ENCODE assay signal across 8 cellular contexts in the genomic region with DNA sequence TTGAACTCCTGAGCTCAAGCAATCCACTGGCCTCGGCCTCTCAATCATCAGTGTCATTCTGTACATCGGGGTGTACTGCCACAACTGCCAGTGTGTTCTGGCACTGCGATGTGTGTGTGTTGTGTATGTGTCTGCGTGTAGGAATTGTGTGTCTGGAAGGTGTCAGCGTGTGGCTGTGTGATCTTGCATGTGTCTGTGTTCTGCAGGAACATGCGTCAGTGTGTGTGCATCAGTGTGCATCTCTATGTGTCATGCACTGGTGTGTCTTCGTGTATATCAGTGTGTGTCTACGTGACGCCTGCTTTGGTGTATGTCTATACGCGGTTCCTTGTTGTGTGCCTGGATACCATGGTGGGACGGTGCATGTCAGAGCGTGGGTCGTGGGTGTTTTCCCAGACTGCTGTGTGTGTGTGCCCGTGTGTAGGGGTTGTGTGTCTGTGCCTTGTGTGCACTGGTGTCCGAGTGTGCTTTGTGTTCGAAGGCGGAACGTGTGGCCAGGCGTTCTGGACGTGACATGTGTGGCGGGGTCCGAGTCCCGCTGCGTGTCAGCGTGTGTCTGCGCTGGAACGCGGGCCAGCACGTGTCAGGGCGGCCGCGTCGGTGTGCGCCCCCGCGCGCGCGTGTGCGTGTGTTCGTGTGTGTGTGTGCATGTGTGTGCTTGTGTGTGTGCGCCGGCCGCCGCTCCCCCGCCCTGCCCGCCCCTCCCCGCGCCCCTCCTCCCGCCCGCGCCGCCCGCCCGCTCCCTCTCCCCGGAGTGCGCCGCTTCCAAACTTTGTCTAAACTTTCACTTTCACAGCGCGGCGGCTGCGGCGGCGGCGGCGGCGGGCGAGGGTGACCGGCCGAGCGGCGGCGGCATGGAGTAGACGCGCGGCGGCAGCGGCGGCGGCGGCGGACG. TPM values are rescaled to one million over a fixed set of nuclear protein-coding genes. Genes with fewer than 3 reads are reported as not detected.
DNase-seq lines count a peak whose midpoint lies in the region; ATAC-seq and TF ChIP-seq lines count a peak whose summit lies in the region.

Gene NFIX, plus strand, starts transcription at position 775 of the 895 bp plus-strand sequence. CDS start 363 bp downstream, outside the sequence.

- H3K4me2 ChIP-seq in fibroblast of lung (ENCODE audit: extremely low read depth, insufficient read depth, low read length): peak within 1 kb of the TSS; percentile 96

- H3K27me3 Mint-ChIP-seq in activated T-helper 2 cell treated with anti-CD3 and anti-CD28 coated beads, Interferon-gamma antibody, Interleukin-2, Interleukin-4, amounts not matched to agents 10 μg/mL and 5 μg/mL and 100 μg/mL, durations not matched to agents 14 hours and 24 hours and 36 hours (ENCODE audit: low read depth): peaks cover 34% of the 10 kb centered on the region
- peaks cover 16 to 43% of the 10 kb centered on the region in 2 donors for H3K27me3 Mint-ChIP-seq in natural killer cell (ENCODE audit: low read depth in 2 of 2)

- H3K27ac Mint-ChIP-seq in activated T-helper 2 cell treated with anti-CD3 and anti-CD28 coated beads, Interferon-gamma antibody, Interleukin-2, Interleukin-4, amounts not matched to agents 10 μg/mL and 5 μg/mL and 100 μg/mL, durations not matched to agents 14 hours and 24 hours and 36 hours: no peak within 1 kb of the TSS
- H3K27ac Mint-ChIP-seq in natural killer cell: peak within 1 kb of the TSS; percentile 60 to 85

- H3K9ac ChIP-seq in fibroblast of lung (ENCODE audit: insufficient read depth, low read length): peak within 1 kb of the TSS; percentile 89

- no peaks in the 10 kb centered on the region for H3K9me3 ChIP-seq in fibroblast of lung (ENCODE audit: control insufficient read depth, insufficient read depth, low read depth, low read length)

- peak within 1 kb of the TSS; percentile 85 for H2AFZ ChIP-seq in fibroblast of lung (ENCODE audit: low read length)

- H3K27me3 ChIP-seq in fibroblast of lung (ENCODE audit: control insufficient read depth, insufficient read depth, low read length): no peaks in the 10 kb centered on the region

- H4K20me1 ChIP-seq in fibroblast of lung (ENCODE audit: control insufficient read depth, extremely low read depth, insufficient read depth, low read length): no peaks in the 10 kb centered on the region

- H3K36me3 Mint-ChIP-seq in activated T-helper 2 cell treated with anti-CD3 and anti-CD28 coated beads, Interferon-gamma antibody, Interleukin-2, Interleukin-4, amounts not matched to agents 10 μg/mL and 5 μg/mL and 100 μg/mL, durations not matched to agents 14 hours and 24 hours and 36 hours (ENCODE audit: low read depth): no peaks in the 10 kb centered on the region
- no peaks in the 10 kb centered on the region for H3K36me3 Mint-ChIP-seq in natural killer cell

- H3K9me3 Mint-ChIP-seq in activated T-helper 2 cell treated with anti-CD3 and anti-CD28 coated beads, Interferon-gamma antibody, Interleukin-2, Interleukin-4, amounts not matched to agents 10 μg/mL and 5 μg/mL and 100 μg/mL, durations not matched to agents 14 hours and 24 hours and 36 hours: no peaks in the 10 kb centered on the region
- H3K9me3 Mint-ChIP-seq in natural killer cell: no peaks in the 10 kb centered on the region

- peaks cover 5% of the 10 kb centered on the region for H3K4me1 Mint-ChIP-seq in activated T-helper 2 cell treated with anti-CD3 and anti-CD28 coated beads, Interferon-gamma antibody, Interleukin-2, Interleukin-4, amounts not matched to agents 10 μg/mL and 5 μg/mL and 100 μg/mL, durations not matched to agents 14 hours and 24 hours and 36 hours (ENCODE audit: low read depth)
- H3K4me1 Mint-ChIP-seq in natural killer cell: peaks cover 6 to 11% of the 10 kb centered on the region in 2 donors

- H3K36me3 ChIP-seq in fibroblast of lung (ENCODE audit: control insufficient read depth, insufficient read depth, low read length): peaks cover 10% of the 10 kb centered on the region

- peaks cover 41% of the 10 kb centered on the region for H3K79me2 ChIP-seq in fibroblast of lung (ENCODE audit: control insufficient read depth, insufficient read depth, low read length)

- TF ChIP-seq CTCF in GM12875 (IDR thresholded peaks at IDR 0.05; ENCODE audit: borderline replicate concordance, insufficient read depth, low read depth, low read length) (no peak), fibroblast of lung (conservative IDR thresholded peaks at IDR 0.05 in 1 of 2, IDR thresholded peaks at IDR 0.05 in 1 of 2; ENCODE audit: low read depth in 1 of 2, low read length in 2 of 2) (no peak), natural killer cell (IDR thresholded peaks at IDR 0.05) (no peak)

- peaks cover 3% of the 10 kb centered on the region for H3K4me1 ChIP-seq in fibroblast of lung (ENCODE audit: control insufficient read depth, extremely low read depth, insufficient read depth, low read length)

- ATAC-seq in natural killer cell (peak; percentile 46 to 67 (median 59)), GM21367 (IDR thresholded peaks at IDR 0.05; ENCODE audit: unreplicated experiment) (no peak), HG02884 (IDR thresholded peaks at IDR 0.05; ENCODE audit: unreplicated experiment) (no peak)

- H3K4me3 ChIP-seq in GM12875 (ENCODE audit: low read depth, low read length): peak within 1 kb of the TSS; percentile 36
- peak within 1 kb of the TSS; percentile 53 to 95 (median 76) for H3K4me3 ChIP-seq in fibroblast of lung (replicated peaks in 1 of 4; ENCODE audit: control extremely low read depth in 1 of 4, insufficient read depth in 1 of 4, low read depth in 3 of 4, low read length in 4 of 4)

- peak; percentile 60 for DNase-seq in OCI-M1 (lab: John Stamatoyannopoulos, UW)
- DNase-seq in activated T-helper 2 cell treated with anti-CD3 and anti-CD28 coated beads, Interferon-gamma antibody, Interleukin-2, Interleukin-4, amounts not matched to agents 10 μg/mL and 5 μg/mL and 100 μg/mL, durations not matched to agents 14 hours and 24 hours and 36 hours (ENCODE audit: low spot score): peak; percentile 57
- DNase-seq in fibroblast of lung (ENCODE audit: low read depth in 2 of 2): peak; percentile 59 to 60
- DNase-seq in natural killer cell: peak; percentile 60

- intact Hi-C loops in activated T-helper 2 cell treated with anti-CD3 and anti-CD28 coated beads, Interferon-gamma antibody, Interleukin-2, Interleukin-4, amounts not matched to agents 10 μg/mL and 5 μg/mL and 100 μg/mL, durations not matched to agents 14 hours and 24 hours and 36 hours (cut with micrococcal nuclease): no loop called here
- intact Hi-C loops in natural killer cell (cut with micrococcal nuclease): no loop called here

- H3K4me3 Mint-ChIP-seq in activated T-helper 2 cell treated with anti-CD3 and anti-CD28 coated beads, Interferon-gamma antibody, Interleukin-2, Interleukin-4, amounts not matched to agents 10 μg/mL and 5 μg/mL and 100 μg/mL, durations not matched to agents 14 hours and 24 hours and 36 hours (ENCODE audit: low read depth): peak within 1 kb of the TSS; percentile 80
- peak within 1 kb of the TSS; percentile 91 for H3K4me3 Mint-ChIP-seq in natural killer cell

- peak within 1 kb of the TSS; percentile 90 for H3K27ac ChIP-seq in fibroblast of lung (ENCODE audit: insufficient read depth, low read length)
- peak within 1 kb of the TSS; percentile 91 for H3K27ac ChIP-seq in temporal lobe (ENCODE audit: low read depth, low read length)

RNA-seq across cellular contexts. Expression of gene NFIX, which starts in this region (rescaled TPM):
- total RNA-seq in activated T-helper 2 cell treated with anti-CD3 and anti-CD28 coated beads, Interferon-gamma antibody, Interleukin-2, Interleukin-4, amounts not matched to agents 10 μg/mL and 5 μg/mL and 100 μg/mL, durations not matched to agents 14 hours and 24 hours and 36 hours: 2.7 and 3.0 TPM in 2 replicates
- total RNA-seq in fibroblast of lung: 55.2 and 74.8 TPM in 2 replicates
- polyA plus RNA-seq in fibroblast of lung: 35.7 and 75.9 TPM in 2 replicates
- 139 and 196 TPM in 2 replicates for polyA plus RNA-seq in fibroblast of lung (2012)
- 272 and 385 TPM in 2 replicates for polyA minus RNA-seq in fibroblast of lung (ENCODE audit: low replicate concordance)
- total RNA-seq in natural killer cell: 1 to 10 TPM in 2 of 3 donors, under 1 TPM in 1; 0.61 to 2.1 (median 1.3) TPM
- 185 TPM for total RNA-seq in temporal lobe

Comparison
In these comparisons a context has a peak if more than half of its experiments do, and no peak if none do; other contexts are left out.
1. RNA of gene NFIX (total RNA-seq): 185 TPM in temporal lobe (single experiment) and 55.2 to 74.8 TPM in fibroblast of lung; 2.7 to 3.0 TPM in activated T-helper 2 cell treated with anti-CD3 and anti-CD28 coated beads, Interferon-gamma antibody, Interleukin-2, Interleukin-4, amounts not matched to agents 10 μg/mL and 5 μg/mL and 100 μg/mL, durations not matched to agents 14 hours and 24 hours and 36 hours and 0.61 to 2.1 TPM in natural killer cell; every median in the first group is over 10 times any median in the second.
2. ATAC-seq: peak in natural killer cell (3 of 3); none in GM21367 (single experiment) and HG02884 (single experiment).
3. Peak in every context shown above with its lines, with median percentiles within 50 percentile points of each other: DNase-seq.